In genomic region chr7:147547252-147547897, GRCh38 we compare ENCODE assay signal across 8 cellular contexts.
DNase-seq lines count a peak whose midpoint lies in the region; ATAC-seq and TF ChIP-seq lines count a peak whose summit lies in the region.

No MANE protein-coding gene starts in this region.

- H3K4me3 ChIP-seq in choroid plexus epithelial cell (ENCODE audit: low read depth, low read length): no peak overlapping the region

- TF ChIP-seq CTCF in choroid plexus epithelial cell (conservative IDR thresholded peaks at IDR 0.05; ENCODE audit: low read depth, low read length): peak; percentile 69

- no peaks in the 10 kb centered on the region for H3K36me3 Mint-ChIP-seq in activated T-cell treated with anti-CD3 and anti-CD28 coated beads, Interleukin-2, amount 50 U/mL, for 24 hours (ENCODE audit: low read depth)
- no peaks in the 10 kb centered on the region for H3K36me3 Mint-ChIP-seq in T-helper 17 cell (ENCODE audit: low read depth)
- no peaks in the 10 kb centered on the region for H3K36me3 Mint-ChIP-seq in activated T-cell treated with anti-CD3 and anti-CD28 coated beads, Interleukin-2, amount 50 U/mL, for 4 hours (ENCODE audit: insufficient read depth)

- peak; percentile 17 to 24 for DNase-seq in activated T-cell treated with anti-CD3 and anti-CD28 coated beads, Interleukin-2, amount 50 U/mL, for 48 hours
- DNase-seq in activated T-cell treated with anti-CD3 and anti-CD28 coated beads, Interleukin-2, amount 50 U/mL, for 24 hours: no peak
- DNase-seq in NCI-H2171 treated with DMSO at 0.1 percent for 48 hours (lab: John Stamatoyannopoulos, UW): peak; percentile 54
- DNase-seq in choroid plexus epithelial cell (ENCODE audit: low read depth): peak; percentile 46
- DNase-seq in smooth muscle cell of the brain vasculature (ENCODE audit: low read depth, low spot score): peak; percentile 7
- no peak for DNase-seq in posterior vena cava (ENCODE audit: low spot score)
- DNase-seq in T-helper 17 cell: no peak
- DNase-seq in activated T-cell treated with anti-CD3 and anti-CD28 coated beads, Interleukin-2, amount 50 U/mL, for 4 hours: no peak

- H3K4me1 Mint-ChIP-seq in activated T-cell treated with anti-CD3 and anti-CD28 coated beads, Interleukin-2, amount 50 U/mL, for 24 hours (ENCODE audit: low read depth): no peaks in the 10 kb centered on the region
- H3K4me1 Mint-ChIP-seq in T-helper 17 cell: no peaks in the 10 kb centered on the region
- H3K4me1 Mint-ChIP-seq in activated T-cell treated with anti-CD3 and anti-CD28 coated beads, Interleukin-2, amount 50 U/mL, for 4 hours (ENCODE audit: low read depth): no peaks in the 10 kb centered on the region

- H3K27me3 Mint-ChIP-seq in activated T-cell treated with anti-CD3 and anti-CD28 coated beads, Interleukin-2, amount 50 U/mL, for 24 hours: no peaks in the 10 kb centered on the region
- H3K27me3 Mint-ChIP-seq in T-helper 17 cell: no peaks in the 10 kb centered on the region
- H3K27me3 Mint-ChIP-seq in activated T-cell treated with anti-CD3 and anti-CD28 coated beads, Interleukin-2, amount 50 U/mL, for 4 hours (ENCODE audit: low read depth): no peaks in the 10 kb centered on the region

- H3K9me3 Mint-ChIP-seq in activated T-cell treated with anti-CD3 and anti-CD28 coated beads, Interleukin-2, amount 50 U/mL, for 24 hours: peaks cover 21% of the 10 kb centered on the region
- H3K9me3 Mint-ChIP-seq in activated T-cell treated with anti-CD3 and anti-CD28 coated beads, Interleukin-2, amount 50 U/mL, for 4 hours: peaks cover 16% of the 10 kb centered on the region

- no peaks in the 10 kb centered on the region for H3K9me3 ChIP-seq in T-helper 17 cell (ENCODE audit: control insufficient read depth, low read length, poor library complexity, severe bottlenecking)

- intact Hi-C loops in posterior vena cava (cut with DNase I): no loop called here

- H3K4me3 Mint-ChIP-seq in activated T-cell treated with anti-CD3 and anti-CD28 coated beads, Interleukin-2, amount 50 U/mL, for 24 hours: no peak overlapping the region
- H3K4me3 Mint-ChIP-seq in T-helper 17 cell: no peak overlapping the region
- H3K4me3 Mint-ChIP-seq in activated T-cell treated with anti-CD3 and anti-CD28 coated beads, Interleukin-2, amount 50 U/mL, for 4 hours: no peak overlapping the region

- no peak overlapping the region for H3K27ac Mint-ChIP-seq in activated T-cell treated with anti-CD3 and anti-CD28 coated beads, Interleukin-2, amount 50 U/mL, for 24 hours
- no peak overlapping the region for H3K27ac Mint-ChIP-seq in T-helper 17 cell

- no peak for ATAC-seq in T-helper 17 cell
- no peak for ATAC-seq in activated T-cell treated with anti-CD3 and anti-CD28 coated beads, Interleukin-2, amount 50 U/mL, for 4 hours

Comparison
In these comparisons a context has a peak if more than half of its experiments do, and no peak if none do; other contexts are left out.
1. DNase-seq: peak in activated T-cell treated with anti-CD3 and anti-CD28 coated beads, Interleukin-2, amount 50 U/mL, for 48 hours (2 of 2), NCI-H2171 treated with DMSO at 0.1 percent for 48 hours (single experiment), choroid plexus epithelial cell (single experiment) and smooth muscle cell of the brain vasculature (single experiment); none in activated T-cell treated with anti-CD3 and anti-CD28 coated beads, Interleukin-2, amount 50 U/mL, for 24 hours (single experiment), posterior vena cava (single experiment), T-helper 17 cell (0 of 3) and activated T-cell treated with anti-CD3 and anti-CD28 coated beads, Interleukin-2, amount 50 U/mL, for 4 hours (single experiment).